1 cellular context compared by ENCODE assay signal in genomic region chr3:24487325-24488242, GRCh38.
TF ChIP-seq lines count a peak whose summit lies in the region.

No MANE protein-coding gene starts in this region.

TF ChIP-seq in liver, 16 proteins besides CTCF, POLR2A, EP300 and RAD21 (continued from another document):
- TF ChIP-seq, protein P1, sequence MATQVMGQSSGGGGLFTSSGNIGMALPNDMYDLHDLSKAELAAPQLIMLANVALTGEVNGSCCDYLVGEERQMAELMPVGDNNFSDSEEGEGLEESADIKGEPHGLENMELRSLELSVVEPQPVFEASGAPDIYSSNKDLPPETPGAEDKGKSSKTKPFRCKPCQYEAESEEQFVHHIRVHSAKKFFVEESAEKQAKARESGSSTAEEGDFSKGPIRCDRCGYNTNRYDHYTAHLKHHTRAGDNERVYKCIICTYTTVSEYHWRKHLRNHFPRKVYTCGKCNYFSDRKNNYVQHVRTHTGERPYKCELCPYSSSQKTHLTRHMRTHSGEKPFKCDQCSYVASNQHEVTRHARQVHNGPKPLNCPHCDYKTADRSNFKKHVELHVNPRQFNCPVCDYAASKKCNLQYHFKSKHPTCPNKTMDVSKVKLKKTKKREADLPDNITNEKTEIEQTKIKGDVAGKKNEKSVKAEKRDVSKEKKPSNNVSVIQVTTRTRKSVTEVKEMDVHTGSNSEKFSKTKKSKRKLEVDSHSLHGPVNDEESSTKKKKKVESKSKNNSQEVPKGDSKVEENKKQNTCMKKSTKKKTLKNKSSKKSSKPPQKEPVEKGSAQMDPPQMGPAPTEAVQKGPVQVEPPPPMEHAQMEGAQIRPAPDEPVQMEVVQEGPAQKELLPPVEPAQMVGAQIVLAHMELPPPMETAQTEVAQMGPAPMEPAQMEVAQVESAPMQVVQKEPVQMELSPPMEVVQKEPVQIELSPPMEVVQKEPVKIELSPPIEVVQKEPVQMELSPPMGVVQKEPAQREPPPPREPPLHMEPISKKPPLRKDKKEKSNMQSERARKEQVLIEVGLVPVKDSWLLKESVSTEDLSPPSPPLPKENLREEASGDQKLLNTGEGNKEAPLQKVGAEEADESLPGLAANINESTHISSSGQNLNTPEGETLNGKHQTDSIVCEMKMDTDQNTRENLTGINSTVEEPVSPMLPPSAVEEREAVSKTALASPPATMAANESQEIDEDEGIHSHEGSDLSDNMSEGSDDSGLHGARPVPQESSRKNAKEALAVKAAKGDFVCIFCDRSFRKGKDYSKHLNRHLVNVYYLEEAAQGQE (IDR thresholded peaks at IDR 0.05), result no peak
